Comparison of ENCODE assay signal across 9 cellular contexts in genomic region chr16:67393111-67393789, GRCh38. TPM values are rescaled to one million over a fixed set of nuclear protein-coding genes. Genes with fewer than 3 reads are reported as not detected.
DNase-seq lines count a peak whose midpoint lies in the region; ATAC-seq, FAIRE-seq and TF ChIP-seq lines count a peak whose summit lies in the region.
"Had no signal": no experiment of that assay in that cellular context is flagged by ENCODE, and none has a peak within 500 bp of the region (broad histone marks: within the 10 kb centered on the region; RNA-seq: fewer than 3 reads in every experiment).

Gene TPPP3 (minus strand): TSS chr16:67393498. CDS start chr16:67391111, 2,387 bp downstream.

- H3K36me3 ChIP-seq in RWPE2 (ENCODE audit: low read depth) (no peaks in the 10 kb centered on the region), iPS-20b (ENCODE audit: insufficient read depth, low read depth, low read length) (no peaks in the 10 kb centered on the region)

- TF ChIP-seq RAD21 in A549 (conservative IDR thresholded peaks at IDR 0.05 in 1 of 2, IDR thresholded peaks at IDR 0.05 in 1 of 2), result peak in 1 of 2 experiments; percentile 34; a peak in 1 of 5 replicates

- peak within 1 kb of the TSS; percentile 92 for H3K4me2 ChIP-seq in A549

- DNase-seq in A549 (ENCODE audit: low read depth in 1 of 2, low spot score in 1 of 2) (peak; percentile 73), GM20000 (ENCODE audit: low spot score) (peak; percentile 77), RWPE2 (ENCODE audit: low spot score) (no peak), caudate nucleus (lab: John Stamatoyannopoulos, UW) (peak in 58 of 61 donors; percentile 16 to 93 (median 79)), renal cortical epithelial cell (ENCODE audit: low read depth) (peak; percentile 45)

- H3K9me3 ChIP-seq in A549, result no peaks in the 10 kb centered on the region
- no peaks in the 10 kb centered on the region for H3K9me3 ChIP-seq in RWPE2 (ENCODE audit: severe bottlenecking)
- no peaks in the 10 kb centered on the region for H3K9me3 ChIP-seq in iPS-20b (ENCODE audit: insufficient read depth, low read depth, low read length)

- POLR2A ChIA-PET in A549 (lab: Yijun Ruan, JAX), result interaction anchor here (0.6 kb wide), 1 partner anchor 12 kb away, joined by 4 read pairs; no protein-coding TSS in a partner anchor

- TF ChIP-seq CTCF in A549 (IDR thresholded peaks at IDR 0.05), result peak; percentile 15; the same call in 1 of the 3 replicates
- TF ChIP-seq CTCF in GM20000 (IDR thresholded peaks at IDR 0.05; ENCODE audit: extremely low read depth, missing control alignments), result no peak
- peak; percentile 47 for TF ChIP-seq CTCF in RWPE2 (IDR thresholded peaks at IDR 0.05; ENCODE audit: poor library complexity, severe bottlenecking)

- TF ChIP-seq POLR2A in A549 (IDR thresholded peaks at IDR 0.05; ENCODE audit: low read length), result 0 out of 2 replicates have a peak, but pooled peaks have one; percentile 6

- peaks cover 15% of the 10 kb centered on the region for H3K4me1 ChIP-seq in A549
- H3K4me1 ChIP-seq in RWPE2 (ENCODE audit: insufficient read depth, poor library complexity, severe bottlenecking), result peaks cover 13% of the 10 kb centered on the region
- H3K4me1 ChIP-seq in iPS-20b (ENCODE audit: insufficient read depth, low read length), result peaks cover 8% of the 10 kb centered on the region; the same call in 1 of the 2 replicates

- 15% methylated on average over 35 of the region's 56 CpGs for WGBS in A549 (ENCODE audit: missing lambda C conversion rate)

- peak; percentile 56 to 80 for ATAC-seq in A549
- ATAC-seq in RWPE2 (ENCODE audit: low read depth), result peak; percentile 42
- ATAC-seq in HG02610 (IDR thresholded peaks at IDR 0.05; ENCODE audit: unreplicated experiment), result no peak
- ATAC-seq in GM19395 (IDR thresholded peaks at IDR 0.05; ENCODE audit: unreplicated experiment), result no peak

- H3K27ac ChIP-seq in A549, result peak within 1 kb of the TSS; percentile 46 to 75; a peak in 5 of 6 replicates
- no peak within 1 kb of the TSS for H3K27ac ChIP-seq in RWPE2 (ENCODE audit: poor library complexity, severe bottlenecking)
- peak within 1 kb of the TSS; percentile 98 for H3K27ac ChIP-seq in caudate nucleus (ENCODE audit: low read depth, low read length)
- H3K27ac ChIP-seq in iPS-20b (ENCODE audit: low read length), result no peak within 1 kb of the TSS
- H3K27ac ChIP-seq: epithelial cell of prostate had no signal

- H3K4me3 ChIP-seq in A549 (peak within 1 kb of the TSS; percentile 41), RWPE2 (ENCODE audit: severe bottlenecking) (peak within 1 kb of the TSS; percentile 8), iPS-20b (ENCODE audit: low read length) (peak within 1 kb of the TSS; percentile 57; the same call in 1 of the 2 replicates)

- CTCF ChIA-PET in A549 (lab: Yijun Ruan, JAX), result interaction anchor here (0.7 to 3.1 kb wide), 17 partner anchors 10 to 147 kb away, joined by 3 to 20 read pairs (median 4); partner anchors contain the start of genes KCTD19 and LRRC36

- no peaks in the 10 kb centered on the region for H3K27me3 ChIP-seq in RWPE2 (ENCODE audit: insufficient read depth, poor library complexity, severe bottlenecking)
- H3K27me3 ChIP-seq in iPS-20b (ENCODE audit: insufficient read depth, low read length), result peaks cover 70% of the 10 kb centered on the region

- TF ChIP-seq EP300 in A549 (IDR thresholded peaks at IDR 0.05), result no peak

- no peak within 1 kb of the TSS for H3K9ac ChIP-seq in iPS-20b (ENCODE audit: low read depth, low read length)

- no peak for FAIRE-seq in A549 (lab: Jason Lieb, UNC)

TF ChIP-seq in A549, 52 proteins besides CTCF, POLR2A, EP300 and RAD21:
- TF ChIP-seq MAX (IDR thresholded peaks at IDR 0.05), result peak; percentile 18; the same call in 1 of the 2 replicates
- TF ChIP-seq PBX3 (IDR thresholded peaks at IDR 0.05), result no peak
- peak; percentile 46 for TF ChIP-seq SMC3 (IDR thresholded peaks at IDR 0.05)
- no peak for TF ChIP-seq EHF (CRISPR knock-in tag; IDR thresholded peaks at IDR 0.05)

RNA-seq across cellular contexts. Expression of gene TPPP3, which starts in this region (rescaled TPM):
- 9.4 and 10.6 TPM in 2 replicates for polyA plus RNA-seq in A549 (2011; rRNA removed)
- 20.1 and 29.1 TPM in 2 replicates for polyA plus RNA-seq in A549 (2012; cell fraction: cytosol; rRNA removed)
- polyA plus RNA-seq in A549 (2012; cell fraction: nucleus; rRNA removed), result 21.8 and 32.6 TPM in 2 replicates
- 8.7 to 10.9 TPM (median 9.6 TPM) in 3 replicates for polyA plus RNA-seq in A549 (2017; fragmentation: RNase III; extraction: RNeasy Plus Mini Kit Qiagen cat#74134 plus additional on column Dnase treatment)
- 2.4 and 2.5 TPM in 2 replicates for polyA minus RNA-seq in A549 (2011; rRNA and poly(A)+ RNA removed)
- 0.10 TPM in 1 of 2 replicates, not detected in the other for total RNA-seq in renal cortical epithelial cell

Comparison
In these comparisons a context has a peak if more than half of its experiments do, and no peak if none do; other contexts are left out.
1. Peak in DNase-seq in renal cortical epithelial cell; RNA of the gene not detected or under 1 TPM.
2. ATAC-seq: peak in A549 (2 of 2) and RWPE2 (single experiment); none in HG02610 (single experiment) and GM19395 (single experiment).
3. H3K27ac ChIP-seq: peak in A549 (2 of 2) and caudate nucleus (single experiment); none in RWPE2 (single experiment) and iPS-20b (single experiment).
4. Peak in every context shown above with its lines, with median percentiles within 50 percentile points of each other: H3K4me3 ChIP-seq.